ENCODE assay signal across 1 cellular context in the genomic region with DNA sequence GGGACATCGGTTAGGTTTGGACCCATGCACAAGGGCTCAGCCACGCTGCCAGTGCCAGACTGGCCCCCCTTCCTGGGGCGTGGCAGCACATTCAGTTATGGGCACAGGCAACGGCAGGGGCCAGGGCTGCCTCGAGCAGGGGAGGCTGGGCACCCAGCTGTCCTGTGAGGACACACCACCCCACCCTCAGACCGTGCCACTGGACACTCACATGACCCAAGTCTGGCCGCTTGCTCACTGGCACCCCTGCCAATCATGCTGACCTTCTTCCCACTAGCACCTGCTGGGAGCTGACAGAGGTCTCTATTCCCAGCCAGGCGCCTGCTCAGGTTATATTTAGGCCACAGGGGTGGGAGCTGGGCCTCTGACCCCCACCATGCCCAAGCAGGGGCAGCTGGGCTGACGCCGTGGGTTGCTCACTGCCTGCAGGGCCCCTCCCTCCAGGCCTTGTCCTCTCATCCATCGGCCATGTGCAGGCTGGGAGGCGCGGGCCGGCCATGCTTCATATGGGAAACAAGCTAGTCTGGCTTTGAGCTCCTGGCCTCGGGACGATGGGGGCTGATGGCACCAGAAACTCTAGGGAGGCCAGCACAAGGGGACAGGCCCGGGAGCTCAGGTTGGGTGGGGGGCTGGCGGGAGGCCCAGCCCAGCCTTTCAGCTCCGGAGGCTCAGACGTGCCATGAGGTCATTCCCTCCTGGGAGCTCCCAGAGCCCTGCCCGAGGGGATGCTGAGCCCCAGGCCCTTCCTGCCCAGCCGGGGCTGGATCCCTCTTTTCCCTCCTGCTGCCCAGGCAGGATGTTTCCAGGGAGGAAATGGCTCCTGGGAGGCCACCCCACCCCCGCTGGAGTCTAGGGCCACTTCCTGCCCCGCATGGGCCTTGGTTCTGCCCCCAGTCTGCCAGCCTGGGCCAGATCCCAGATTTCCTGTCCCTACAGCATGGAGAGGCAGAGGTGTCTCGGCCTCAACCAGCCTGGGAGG.
TF ChIP-seq lines count a peak whose summit lies in the region.

No MANE protein-coding gene starts in this region.

TF ChIP-seq in PFSK-1, 5 proteins besides CTCF, POLR2A, EP300 and RAD21:
- TF ChIP-seq FOXP2 (optimal IDR thresholded peaks at IDR 0.05; ENCODE audit: borderline replicate concordance, extremely low read depth, extremely low read length, insufficient read depth) (peak; percentile 33), POLR2AphosphoS5 (IDR thresholded peaks at IDR 0.05; ENCODE audit: low read depth, low read length) (no peak)
